Comparison of ENCODE assay signal across 34 cellular contexts in genomic region chr10:18254692-18255091, GRCh38.
"Had no signal": no experiment of that assay in that cellular context is flagged by ENCODE, and none has a peak within 500 bp of the region (broad histone marks: within the 10 kb centered on the region; RNA-seq: fewer than 3 reads in every experiment).

No MANE protein-coding gene starts in this region.

- H3K4me3 Mint-ChIP-seq: activated CD4-positive, alpha-beta memory T cell treated with anti-CD3 and anti-CD28 coated beads for 36 hours; activated CD4-positive, alpha-beta T cell treated with anti-CD3 and anti-CD28 coated beads for 36 hours; activated naive CD4-positive, alpha-beta T cell treated with anti-CD3 and anti-CD28 coated beads for 36 hours; activated T-cell treated with anti-CD3 and anti-CD28 coated beads, Interleukin-2, amount 50 U/mL, for 4 hours; activated T-helper 1 cell treated with anti-CD3 and anti-CD28 coated beads, Interleukin-12 subunit alpha, Interleukin-12 subunit beta, Interleukin-2, Interleukin-4 antibody, amounts not matched to agents 30 ng/mL and 10 ng/mL and 1 ng/mL, durations not matched to agents 14 hours and 24 hours and 36 hours; central memory CD8-positive, alpha-beta T cell; T-helper 1 cell treated with Interleukin-12 subunit alpha and Interleukin-12 subunit beta and Interleukin-4 antibody, amounts not matched to agents 30 μg/mL and 1 μg/mL, for 36 hours; T-helper 2 cell treated with Interferon-gamma antibody and Interleukin-4, amounts not matched to agents 5 μg/mL and 100 μg/mL, for 36 hours; WTC11 had no signal

- DNase-seq: activated CD4-positive, alpha-beta memory T cell treated with anti-CD3 and anti-CD28 coated beads for 36 hours; activated CD4-positive, alpha-beta T cell treated with anti-CD3 and anti-CD28 coated beads for 36 hours; activated CD4-positive, alpha-beta T cell treated with anti-CD3 and anti-CD28 coated beads, Interleukin-2, amount 50 U/mL, for 1 hour; activated CD8-positive, alpha-beta memory T cell treated with anti-CD3 and anti-CD28 coated beads, Interleukin-2, amount 50 U/mL, for 4 hours; activated gamma-delta T cell treated with Interleukin-2 at 50 U/mL for 16 hours; activated naive CD4-positive, alpha-beta T cell treated with anti-CD3 and anti-CD28 coated beads for 36 hours; activated T-cell treated with anti-CD3 and anti-CD28 coated beads for 4 hours; activated T-cell treated with anti-CD3 and anti-CD28 coated beads, Interleukin-2, amount 50 U/mL, for 4 hours; amniotic stem cell; aorta; brain microvascular endothelial cell; Karpas-422; MG63; MV-4-11; NCI-H1092; NCI-H1436 treated with DMSO at 0.1 percent for 48 hours; NCI-H1694 treated with DMSO at 0.1 percent for 48 hours; NCI-H2029; NCI-H2107; NCI-H2171; NCI-H510A; NCI-H526; NCI-H748 treated with DMSO at 0.1 percent for 48 hours; OCI-M1; Right ventricle myocardium superior had no signal

- H3K27ac Mint-ChIP-seq: activated CD4-positive, alpha-beta memory T cell treated with anti-CD3 and anti-CD28 coated beads for 36 hours; activated CD4-positive, alpha-beta T cell treated with anti-CD3 and anti-CD28 coated beads for 36 hours; activated naive CD4-positive, alpha-beta T cell treated with anti-CD3 and anti-CD28 coated beads for 36 hours; activated naive CD4-positive, alpha-beta T cell treated with anti-CD3 and anti-CD28 coated beads, Interleukin-2, amount 50 U/mL, for 72 hours; activated T-helper 1 cell treated with anti-CD3 and anti-CD28 coated beads, Interleukin-12 subunit alpha, Interleukin-12 subunit beta, Interleukin-2, Interleukin-4 antibody, amounts not matched to agents 30 ng/mL and 10 ng/mL and 1 ng/mL, durations not matched to agents 14 hours and 24 hours and 36 hours; T-helper 1 cell treated with Interleukin-12 subunit alpha and Interleukin-12 subunit beta and Interleukin-4 antibody, amounts not matched to agents 30 μg/mL and 1 μg/mL, for 36 hours; T-helper 2 cell treated with Interferon-gamma antibody and Interleukin-4, amounts not matched to agents 5 μg/mL and 100 μg/mL, for 36 hours; WTC11 had no signal

- H3K36me3 ChIP-seq: brain microvascular endothelial cell, cardiac muscle cell, MG63 had no signal

- H3K27me3 Mint-ChIP-seq: activated CD4-positive, alpha-beta memory T cell treated with anti-CD3 and anti-CD28 coated beads for 36 hours; central memory CD8-positive, alpha-beta T cell had no signal

- H3K27me3 ChIP-seq: brain microvascular endothelial cell, cardiac muscle cell had no signal

- H3K9me3 Mint-ChIP-seq: activated CD4-positive, alpha-beta memory T cell treated with anti-CD3 and anti-CD28 coated beads for 36 hours; activated naive CD4-positive, alpha-beta T cell treated with anti-CD3 and anti-CD28 coated beads for 36 hours; activated T-cell treated with anti-CD3 and anti-CD28 coated beads, Interleukin-2, amount 50 U/mL, for 4 hours; central memory CD8-positive, alpha-beta T cell; T-helper 1 cell treated with Interleukin-12 subunit alpha and Interleukin-12 subunit beta and Interleukin-4 antibody, amounts not matched to agents 30 μg/mL and 1 μg/mL, for 36 hours; T-helper 2 cell treated with Interferon-gamma antibody and Interleukin-4, amounts not matched to agents 5 μg/mL and 100 μg/mL, for 36 hours; WTC11 had no signal

- FAIRE-seq: K562 had no signal

- H3K36me3 Mint-ChIP-seq: activated CD4-positive, alpha-beta memory T cell treated with anti-CD3 and anti-CD28 coated beads for 36 hours; activated naive CD4-positive, alpha-beta T cell treated with anti-CD3 and anti-CD28 coated beads, Interleukin-2, amount 50 U/mL, for 72 hours; WTC11 had no signal

- H3K27ac ChIP-seq: brain microvascular endothelial cell, cardiac muscle cell had no signal

- ATAC-seq: activated CD4-positive, alpha-beta T cell treated with anti-CD3 and anti-CD28 coated beads for 36 hours; activated CD4-positive, CD25-positive, alpha-beta regulatory T cell treated with anti-CD3 and anti-CD28 coated beads, Interleukin-2, amount 50 U/mL, for 24 hours; activated naive CD4-positive, alpha-beta T cell treated with anti-CD3 and anti-CD28 coated beads, Interleukin-2, amount 50 U/mL, for 72 hours; activated T-cell treated with anti-CD3 and anti-CD28 coated beads, Interleukin-2, amount 50 U/mL, for 4 hours; K562; WTC11 had no signal

- H3K9me3 ChIP-seq: MG63 had no signal

- H3K4me1 Mint-ChIP-seq: activated CD4-positive, alpha-beta T cell treated with anti-CD3 and anti-CD28 coated beads for 36 hours; central memory CD8-positive, alpha-beta T cell; WTC11 had no signal

- H3K4me3 ChIP-seq: cardiac muscle cell, K562, MG63 had no signal
